1 cellular context compared by ENCODE assay signal in genomic region chr20:63978319-63979220, GRCh38.
TF ChIP-seq lines count a peak whose summit lies in the region.

No MANE protein-coding gene starts in this region.

TF ChIP-seq in GM23338, 12 proteins besides CTCF, POLR2A, EP300 and RAD21:
- TF ChIP-seq POLR2AphosphoS5 (IDR thresholded peaks at IDR 0.05; ENCODE audit: low read depth) = peak; percentile 64; the same call in 1 of the 2 replicates
- no peak for TF ChIP-seq NANOG (IDR thresholded peaks at IDR 0.05; ENCODE audit: borderline replicate concordance)
- TF ChIP-seq ETS1 (IDR thresholded peaks at IDR 0.05) = peak; percentile 83; the same call in 1 of the 2 replicates
